8 cellular contexts compared by ENCODE assay signal in genomic region chr2:43426305-43427031, GRCh38.
DNase-seq lines count a peak whose midpoint lies in the region; ATAC-seq and TF ChIP-seq lines count a peak whose summit lies in the region.

No MANE protein-coding gene starts in this region.

- intact Hi-C loops in PC-9 (cut with micrococcal nuclease; ENCODE audit: unreplicated experiment) (loop anchor here (1.0 kb wide), 6 partner anchors 30 to 388 kb away; no protein-coding TSS in a partner anchor), posterior vena cava (cut with DNase I) (no loop called here)

- POLR2A ChIA-PET in PC-9 (lab: Charles Lee; ENCODE audit: unreplicated experiment): interaction anchor here (0.6 to 0.7 kb wide), 4 partner anchors 36 to 476 kb away, joined by 3 to 13 read pairs (median 3); no protein-coding TSS in a partner anchor

- DNase-seq in NK-92 treated with Interleukin-12 subunit alpha and Interleukin-12 subunit beta, amount 100 ng/mL, for 24 hours (lab: John Stamatoyannopoulos, UW): peak; percentile 11
- DNase-seq in NK-92 (lab: John Stamatoyannopoulos, UW; ENCODE audit: unreplicated experiment) (no peak), PC-9 (peak; percentile 83 to 100), fibroblast of the conjunctiva (ENCODE audit: low read depth) (peak; percentile 90), posterior vena cava (ENCODE audit: low spot score) (peak; percentile 85)
- DNase-seq in activated T-cell treated with anti-CD3 and anti-CD28 coated beads, Interleukin-2, amount 50 U/mL, for 48 hours: peak; percentile 63 to 69

- H3K4me1 ChIP-seq in PC-9 (replicated peaks; ENCODE audit: insufficient read depth) (peaks cover 78% of the 10 kb centered on the region), urinary bladder (ENCODE audit: insufficient read depth) (no peaks in the 10 kb centered on the region)

- H2AFZ ChIP-seq in PC-9: no peak overlapping the region

- peaks cover 9% of the 10 kb centered on the region; the same call in 1 of the 2 replicates for H3K79me2 ChIP-seq in PC-9 (ENCODE audit: low read depth)

- CTCF ChIA-PET in PC-9 (lab: Charles Lee): interaction anchor here (1.8 kb wide), 1 partner anchor 197 kb away, joined by 6 read pairs; no protein-coding TSS in a partner anchor

- BruUV-seq in PC-9 (replicated peaks; lab: Mats Ljungman, UMichigan): no TSS peak

- peak; percentile 80 for ATAC-seq in HG03095 (IDR thresholded peaks at IDR 0.05; ENCODE audit: unreplicated experiment)

- H3K9me3 ChIP-seq in PC-9 (ENCODE audit: insufficient read depth, low read depth): no peaks in the 10 kb centered on the region; the same call in 1 of the 2 replicates

- peak overlapping the region; percentile 60 for H3K4me2 ChIP-seq in PC-9

- peaks cover 18% of the 10 kb centered on the region; the same call in 1 of the 2 replicates for H3K36me3 ChIP-seq in PC-9 (ENCODE audit: low read depth)
- H3K36me3 ChIP-seq in urinary bladder (ENCODE audit: insufficient read depth): no peaks in the 10 kb centered on the region

- no peak for TF ChIP-seq CTCF in PC-9 (conservative IDR thresholded peaks at IDR 0.05)

- H4K20me1 ChIP-seq in PC-9 (ENCODE audit: insufficient read depth): no peaks in the 10 kb centered on the region

- WGBS in urinary bladder: 40% methylated on average over 3 of the region's 3 CpGs

- no peaks in the 10 kb centered on the region for H3K9me2 ChIP-seq in PC-9 (ENCODE audit: insufficient read depth)

- peak overlapping the region; percentile 100 for H3K27ac ChIP-seq in PC-9
- peak overlapping the region; percentile 50 for H3K27ac ChIP-seq in urinary bladder (ENCODE audit: low read depth)

- H3K27me3 ChIP-seq in PC-9 (ENCODE audit: insufficient read depth, low read depth): no peaks in the 10 kb centered on the region

- peaks cover 49% of the 10 kb centered on the region for H3F3A ChIP-seq in PC-9 (ENCODE audit: insufficient read depth, low read depth)

- H3K4me3 ChIP-seq in PC-9 (peak overlapping the region; percentile 0; the same call in 1 of the 2 replicates), urinary bladder (ENCODE audit: low read depth, low read length) (no peak overlapping the region)
